In the genomic region with DNA sequence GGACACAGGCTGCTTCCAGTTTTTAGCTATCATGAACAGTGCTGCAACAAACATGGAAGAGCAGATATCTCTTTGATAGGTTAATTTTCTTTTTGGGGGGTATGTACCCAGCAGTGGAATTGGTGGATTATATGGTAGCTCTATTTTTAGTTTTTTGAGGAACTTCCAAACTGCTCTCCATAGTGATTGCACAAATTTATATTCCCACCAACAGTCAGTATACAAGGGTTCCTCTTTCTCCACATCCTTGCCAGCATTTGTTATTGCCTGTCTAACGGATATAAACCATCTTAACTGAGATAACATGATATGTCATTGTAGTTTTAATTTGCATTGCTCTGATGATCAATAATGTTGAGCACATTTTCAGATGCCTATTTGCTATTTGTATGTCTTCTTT, we compare ENCODE assay signal across 26 cellular contexts.
"Had no signal": no experiment of that assay in that cellular context is flagged by ENCODE, and none has a peak within 500 bp of the region (broad histone marks: within the 10 kb centered on the region; RNA-seq: fewer than 3 reads in every experiment).

No MANE protein-coding gene starts in this region.

- DNase-seq: activated CD4-positive, alpha-beta T cell treated with anti-CD3 and anti-CD28 coated beads, Interleukin-2, amount 10 ng/mL, durations not matched to agents 24 days and 14 days; activated CD4-positive, alpha-beta T cell treated with anti-CD3 and anti-CD28 coated beads, Interleukin-2, amount 50 U/mL, for 4 hours; activated CD8-positive, alpha-beta T cell treated with anti-CD3 and anti-CD28 coated beads for 36 hours; activated gamma-delta T cell treated with Interleukin-2 at 50 U/mL for 16 hours; activated naive CD4-positive, alpha-beta T cell treated with anti-CD3 and anti-CD28 coated beads for 36 hours; activated T-cell treated with anti-CD3 and anti-CD28 coated beads, Interleukin-2, amount 50 U/mL, for 24 hours; adrenal gland; body of pancreas; NCI-H1105; NCI-H1417 treated with DMSO at 0.1 percent for 48 hours; NCI-H187 treated with DMSO at 0.1 percent for 48 hours; NCI-H2081; NCI-H2171 treated with DMSO at 0.1 percent for 48 hours; NCI-H2227 treated with DMSO at 0.1 percent for 48 hours; NCI-H446; NCI-H510A treated with DMSO at 0.1 percent for 48 hours; NCI-H526 treated with DMSO at 0.1 percent for 48 hours; NCI-H774; SHP77 treated with DMSO at 0.1 percent for 48 hours; SK-N-SH; T1000 had no signal

- ATAC-seq: activated CD8-positive, alpha-beta T cell treated with anti-CD3 and anti-CD28 coated beads for 36 hours; activated naive CD4-positive, alpha-beta T cell treated with anti-CD3 and anti-CD28 coated beads, Interleukin-2, amount 50 U/mL, for 72 hours; body of pancreas had no signal

- H3K36me3 ChIP-seq: adrenal gland, breast epithelium, SJSA1 had no signal

- H3K4me3 ChIP-seq: adrenal gland, body of pancreas, breast epithelium, coronary artery, SJSA1 had no signal

- H3K27ac ChIP-seq: adrenal gland, body of pancreas, breast epithelium, coronary artery, KMS-11, SJSA1 had no signal

- H3K9me3 ChIP-seq: body of pancreas, SJSA1, SK-N-SH had no signal

- H3K4me1 ChIP-seq: adrenal gland, body of pancreas, breast epithelium, SJSA1 had no signal

- H3K27me3 ChIP-seq: adrenal gland, body of pancreas, breast epithelium, SJSA1 had no signal
